9 cellular contexts compared by ENCODE assay signal in the genomic region with DNA sequence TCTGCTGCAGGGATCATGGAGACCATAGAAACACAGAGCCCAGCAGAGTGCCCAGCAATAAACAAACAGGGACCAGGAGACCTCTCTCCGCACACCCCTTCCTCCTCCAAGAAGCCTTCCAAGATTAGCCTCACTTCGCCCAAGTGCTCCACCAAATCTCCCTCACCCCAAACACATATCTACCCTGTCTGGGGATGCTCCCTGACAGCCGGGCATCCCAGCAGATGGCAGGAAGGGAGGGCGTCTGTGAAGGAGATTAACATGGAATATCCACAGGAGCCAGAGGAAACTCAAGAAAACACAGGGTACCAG. TPM values are rescaled to one million over a fixed set of nuclear protein-coding genes. Genes with fewer than 3 reads are reported as not detected.
DNase-seq lines count a peak whose midpoint lies in the region; TF ChIP-seq lines count a peak whose summit lies in the region.
"Had no signal": no experiment of that assay in that cellular context is flagged by ENCODE, and none has a peak within 500 bp of the region (broad histone marks: within the 10 kb centered on the region; RNA-seq: fewer than 3 reads in every experiment).

No MANE protein-coding gene starts in this region.

- BruUV-seq in OCI-LY7 (replicated peaks; lab: Mats Ljungman, UMichigan) = no TSS peak

- no peaks in the 10 kb centered on the region for H3K27me3 Mint-ChIP-seq in activated T-cell treated with anti-CD3 and anti-CD28 coated beads, Interleukin-2, amount 50 U/mL, for 24 hours

- no peaks in the 10 kb centered on the region for H3K27me3 ChIP-seq in dorsolateral prefrontal cortex
- no peaks in the 10 kb centered on the region for H3K27me3 ChIP-seq in spleen (replicated peaks in 1 of 7)

- no peak for TF ChIP-seq CTCF in OCI-LY7 (conservative IDR thresholded peaks at IDR 0.05; ENCODE audit: low read length)
- TF ChIP-seq CTCF in dorsolateral prefrontal cortex (IDR thresholded peaks at IDR 0.05 in 54 of 56, conservative IDR thresholded peaks at IDR 0.05 in 2 of 56; ENCODE audit: low read depth in 1 of 56, partially characterized antibody in 56 of 56) = no peak
- no peak for TF ChIP-seq CTCF in spleen (IDR thresholded peaks at IDR 0.05 in 8 of 11, conservative IDR thresholded peaks at IDR 0.05 in 3 of 11)

- no peaks in the 10 kb centered on the region for H3K9me3 ChIP-seq in OCI-LY7 (ENCODE audit: low read length)
- H3K9me3 ChIP-seq in spleen = no peaks in the 10 kb centered on the region

- no peak overlapping the region for H3K4me3 Mint-ChIP-seq in activated T-cell treated with anti-CD3 and anti-CD28 coated beads, Interleukin-2, amount 50 U/mL, for 24 hours

- CTCF ChIA-PET in OCI-LY7 (lab: Charles Lee; ENCODE audit: unreplicated experiment) = interaction anchor here (0.6 to 1.9 kb wide), 4 partner anchors 8 to 447 kb away, joined by 3 to 5 read pairs (median 3); no protein-coding TSS in a partner anchor

- 0 out of 2 replicates have a peak overlapping the region, but pooled peaks have one; percentile 16 for H3K4me2 ChIP-seq in OCI-LY7 (ENCODE audit: low read length)

- no peak for TF ChIP-seq POLR2A in spleen (IDR thresholded peaks at IDR 0.05)

- H3K4me1 ChIP-seq in OCI-LY7 (ENCODE audit: insufficient read depth, low read length, poor library complexity, severe bottlenecking) (peaks cover 28% of the 10 kb centered on the region), spleen (peaks cover 26 to 100% (median 72%) of the 10 kb centered on the region in 6 donors)

- peaks cover 40% of the 10 kb centered on the region for H3K4me1 Mint-ChIP-seq in activated T-cell treated with anti-CD3 and anti-CD28 coated beads, Interleukin-2, amount 50 U/mL, for 24 hours (ENCODE audit: low read depth)

- no peak for DNase-seq in activated T-cell treated with anti-CD3 and anti-CD28 coated beads, Interleukin-2, amount 50 U/mL, for 24 hours
- no peak for DNase-seq in activated T-cell treated with anti-CD3 and anti-CD28 coated beads for 4 hours
- DNase-seq in OCI-LY7 (ENCODE audit: low spot score) = no peak
- DNase-seq in dorsolateral prefrontal cortex = no peak
- DNase-seq in spleen = no peak
- no peak for DNase-seq in NK-92 (lab: John Stamatoyannopoulos, UW; ENCODE audit: unreplicated experiment)
- no peak for DNase-seq in NCI-H187 treated with DMSO at 0.1 percent for 48 hours (lab: John Stamatoyannopoulos, UW)
- DNase-seq in islet precursor cell = no peak

- no peak overlapping the region for H2AFZ ChIP-seq in OCI-LY7 (ENCODE audit: low read length)

- WGBS in spleen, 5 donors = 83 to 97% (median 91%) methylated on average over 4 of the region's 4 CpGs

- H3K9me3 Mint-ChIP-seq in activated T-cell treated with anti-CD3 and anti-CD28 coated beads, Interleukin-2, amount 50 U/mL, for 24 hours = no peaks in the 10 kb centered on the region

- intact Hi-C loops in OCI-LY7 (cut with micrococcal nuclease; ENCODE audit: unreplicated experiment) (loop anchor here (1.0 kb wide), 4 partner anchors 27 to 453 kb away; a partner anchor contains a TSS), dorsolateral prefrontal cortex (cut with DNase I) (loop anchor here (1.0 to 10.0 kb wide), 4 partner anchors 27 to 449 kb away; a partner anchor contains a TSS), spleen (cut with DNase I; ENCODE audit: low total_unique reads) (loop anchor here (5.0 to 10.0 kb wide), 2 partner anchors 67 to 449 kb away; a partner anchor contains a TSS)

- POLR2A ChIA-PET in OCI-LY7 (lab: Charles Lee) = interaction anchor here (1.0 to 1.4 kb wide), 2 partner anchors 67 to 69 kb away, joined by 3 to 4 read pairs; a partner anchor contains a TSS

- H3K4me3 ChIP-seq in OCI-LY7 (ENCODE audit: low read depth, low read length, poor library complexity, severe bottlenecking) = no peak overlapping the region
- H3K4me3 ChIP-seq in dorsolateral prefrontal cortex = no peak overlapping the region
- H3K4me3 ChIP-seq in spleen = no peak overlapping the region
- H3K4me3 ChIP-seq: coronary artery had no signal

- peaks cover 23% of the 10 kb centered on the region for H3K36me3 Mint-ChIP-seq in activated T-cell treated with anti-CD3 and anti-CD28 coated beads, Interleukin-2, amount 50 U/mL, for 24 hours (ENCODE audit: low read depth)

- H3K36me3 ChIP-seq in OCI-LY7 (ENCODE audit: insufficient read depth, low read length) = peaks cover 38% of the 10 kb centered on the region
- peaks cover 0 to 83% (median 19%) of the 10 kb centered on the region in 6 donors for H3K36me3 ChIP-seq in spleen

- H3K27ac ChIP-seq in OCI-LY7 (ENCODE audit: low read depth, low read length, poor library complexity, severe bottlenecking) = no peak overlapping the region
- peak overlapping the region in 51 of 59 donors; percentile 7 to 88 (median 66) for H3K27ac ChIP-seq in dorsolateral prefrontal cortex
- H3K27ac ChIP-seq in spleen = peak overlapping the region in 7 of 8 donors; percentile 41 to 97 (median 67)
- H3K27ac ChIP-seq: coronary artery had no signal

- peak overlapping the region; percentile 73 for H3K27ac Mint-ChIP-seq in activated T-cell treated with anti-CD3 and anti-CD28 coated beads, Interleukin-2, amount 50 U/mL, for 24 hours

- no peaks in the 10 kb centered on the region for H4K20me1 ChIP-seq in OCI-LY7 (ENCODE audit: insufficient read depth, low read length)

- H3K9me2 ChIP-seq in OCI-LY7 (ENCODE audit: insufficient read depth, low read length) = no peaks in the 10 kb centered on the region

- peaks cover 17% of the 10 kb centered on the region for H3K79me2 ChIP-seq in OCI-LY7 (ENCODE audit: insufficient read depth, low read depth, low read length)

RNA-seq across cellular contexts. Expression of a gene that starts 26.5 kb away (rescaled TPM):
- 61.3 and 65.6 TPM in 2 replicates for total RNA-seq in OCI-LY7 (2014; rRNA removed; shearing (Covaris generic))
- 96.9 and 106 TPM in 2 replicates for total RNA-seq in OCI-LY7 (2022)
- total RNA-seq in dorsolateral prefrontal cortex = 100 to 1,000 TPM in 8 of 120 experiments, 10 to 100 TPM in 112; 42.2 to 126 (median 68.6) TPM
- 100 to 1,000 TPM; 248 to 365 (median 278) TPM for total RNA-seq in spleen
- 100 to 1,000 TPM in 2 of 3 donors, 10 to 100 TPM in 1; 76.7 to 176 (median 127) TPM for polyA plus RNA-seq in spleen

RNA-seq across cellular contexts. Expression of a gene that starts 51.5 kb away (rescaled TPM):
- not detected in 2 replicates for total RNA-seq in OCI-LY7 (2014; rRNA removed; shearing (Covaris generic))
- total RNA-seq in OCI-LY7 (2022) = 0.68 TPM in 1 of 2 replicates, not detected in the other
- 100 to 1,000 TPM in 119 of 120 experiments, 10 to 100 TPM in 1; 92.8 to 412 (median 240) TPM for total RNA-seq in dorsolateral prefrontal cortex
- total RNA-seq in spleen = 100 to 1,000 TPM; 244 to 584 (median 346) TPM
- 100 to 1,000 TPM in 1 of 3 donors, 10 to 100 TPM in 2; 58.2 to 158 (median 72.8) TPM for polyA plus RNA-seq in spleen

Comparison
In these comparisons a context has a peak if more than half of its experiments do, and no peak if none do; other contexts are left out.
1. RNA of a gene that starts 51.5 kb away (total RNA-seq): 244 to 584 TPM in spleen and 92.8 to 412 TPM in dorsolateral prefrontal cortex; 0.68 TPM in OCI-LY7; every median in the first group is over 10 times any median in the second.